ENCODE assay signal across 1 cellular context in the genomic region with DNA sequence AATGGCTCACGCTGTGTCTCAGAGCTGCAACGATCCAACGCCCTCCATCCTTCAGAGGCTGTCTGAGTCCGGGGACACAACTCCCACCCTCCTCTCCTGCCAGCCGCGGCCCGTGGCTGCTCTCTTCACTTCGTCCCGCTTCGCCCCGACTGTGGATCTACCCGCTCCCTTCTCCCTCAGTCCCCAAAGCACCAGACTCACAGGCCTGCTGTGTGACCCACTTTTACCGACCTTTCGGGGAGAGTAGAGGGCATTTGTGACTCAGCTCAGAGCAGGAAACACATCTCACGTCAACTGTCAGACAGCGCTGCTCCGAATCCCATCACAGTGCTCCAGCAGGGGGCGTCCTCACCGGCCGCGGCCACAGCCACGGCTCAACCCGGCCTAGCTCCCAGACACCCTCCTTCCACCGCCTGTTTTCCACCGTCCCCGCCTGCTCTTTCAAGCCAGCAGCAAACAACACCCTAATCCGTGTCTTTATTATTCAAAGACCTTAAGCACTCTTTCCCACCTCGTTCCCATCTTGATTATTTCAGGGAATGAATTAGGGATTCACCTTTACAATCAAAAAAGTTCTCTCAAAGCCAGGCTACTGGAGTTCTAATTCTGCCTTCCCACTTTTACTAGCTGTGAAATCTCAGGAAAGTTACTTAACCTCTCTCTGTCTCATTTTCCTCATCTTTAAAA.
TF ChIP-seq lines count a peak whose summit lies in the region.

No MANE protein-coding gene starts in this region.

TF ChIP-seq in K562, 482 proteins besides CTCF, POLR2A, EP300 and RAD21 (continued from another document and continues in another):
- TF ChIP-seq ZBTB40 (IDR thresholded peaks at IDR 0.05) (no peak; the same call in 1 of the 2 replicates), ZBTB40 (CRISPR knock-in tag; IDR thresholded peaks at IDR 0.05) (no peak), COPS2 (conservative IDR thresholded peaks at IDR 0.05) (no peak), ZNF121 (CRISPR knock-in tag; conservative IDR thresholded peaks at IDR 0.05) (no peak), SMARCA5 (IDR thresholded peaks at IDR 0.05) (no peak; the same call in 1 of the 2 replicates), ZNF436 (CRISPR knock-in tag; IDR thresholded peaks at IDR 0.05) (no peak), TCF7L2 (IDR thresholded peaks at IDR 0.05; ENCODE audit: low read depth, low read length) (no peak), GTF2F1 (IDR thresholded peaks at IDR 0.05; ENCODE audit: low read depth, low read length) (no peak), E2F5 (CRISPR knock-in tag; IDR thresholded peaks at IDR 0.05) (no peak), PRMT5 (CRISPR knock-in tag; IDR thresholded peaks at IDR 0.05) (no peak), LEF1 (IDR thresholded peaks at IDR 0.05) (0 out of 2 replicates have a peak, but pooled peaks have one; percentile 61), CTBP1 (IDR thresholded peaks at IDR 0.05; ENCODE audit: borderline replicate concordance) (peak; percentile 87; the same call in 1 of the 2 replicates), THAP12 (CRISPR knock-in tag; IDR thresholded peaks at IDR 0.05) (no peak), HMGXB4 (CRISPR knock-in tag; IDR thresholded peaks at IDR 0.05) (no peak), MBD2 (IDR thresholded peaks at IDR 0.05; ENCODE audit: borderline replicate concordance, low read depth) (no peak), CBX3 (IDR thresholded peaks at IDR 0.05; ENCODE audit: borderline replicate concordance in 1 of 2, low read length in 2 of 2) (peak in 1 of 2 experiments; percentile 85; a peak in 1 of 3 replicates), MAFK (IDR thresholded peaks at IDR 0.05; ENCODE audit: low read length) (no peak), HOXB6 (CRISPR knock-in tag; IDR thresholded peaks at IDR 0.05; ENCODE audit: borderline replicate concordance) (no peak), DMBX1 (CRISPR knock-in tag; IDR thresholded peaks at IDR 0.05; ENCODE audit: borderline replicate concordance) (no peak; the same call in 1 of the 2 replicates), PCBP2 (IDR thresholded peaks at IDR 0.05; ENCODE audit: low read depth, low read length, poor library complexity, severe bottlenecking) (no peak), CBX1 (IDR thresholded peaks at IDR 0.05; ENCODE audit: low read depth) (no peak), BRF1 (IDR thresholded peaks at IDR 0.05; ENCODE audit: borderline replicate concordance, extremely low read depth, insufficient read length) (no peak), POLR2AphosphoS2 (IDR thresholded peaks at IDR 0.05; ENCODE audit: low read length) (no peak), HCFC1 (IDR thresholded peaks at IDR 0.05; ENCODE audit: low read depth, low read length) (no peak), SMARCE1 (IDR thresholded peaks at IDR 0.05) (peak; percentile 73), ARNT (IDR thresholded peaks at IDR 0.05) (peak in 1 of 2 experiments; percentile 45; a peak in 1 of 4 replicates), ZC3H11A (IDR thresholded peaks at IDR 0.05; ENCODE audit: low read depth, low read length) (no peak), PHF21A (IDR thresholded peaks at IDR 0.05; ENCODE audit: borderline replicate concordance, low read depth) (no peak), TGIF2 (CRISPR knock-in tag; IDR thresholded peaks at IDR 0.05) (no peak), TSHZ1 (CRISPR knock-in tag; IDR thresholded peaks at IDR 0.05) (no peak), POLR2AphosphoS5 (IDR thresholded peaks at IDR 0.05; ENCODE audit: control insufficient read depth, insufficient read depth, low read depth, low read length) (no peak)
- TF ChIP-seq, protein P1, sequence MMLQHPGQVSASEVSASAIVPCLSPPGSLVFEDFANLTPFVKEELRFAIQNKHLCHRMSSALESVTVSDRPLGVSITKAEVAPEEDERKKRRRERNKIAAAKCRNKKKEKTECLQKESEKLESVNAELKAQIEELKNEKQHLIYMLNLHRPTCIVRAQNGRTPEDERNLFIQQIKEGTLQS (IDR thresholded peaks at IDR 0.05): peak; percentile 71
- TF ChIP-seq, protein P1 (CRISPR knock-in tag; conservative IDR thresholded peaks at IDR 0.05): 0 out of 2 replicates have a peak, but pooled peaks have one; percentile 35
- TF ChIP-seq, protein P2, sequence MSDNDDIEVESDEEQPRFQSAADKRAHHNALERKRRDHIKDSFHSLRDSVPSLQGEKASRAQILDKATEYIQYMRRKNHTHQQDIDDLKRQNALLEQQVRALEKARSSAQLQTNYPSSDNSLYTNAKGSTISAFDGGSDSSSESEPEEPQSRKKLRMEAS (CRISPR knock-in tag; IDR thresholded peaks at IDR 0.05): peak; percentile 54
- TF ChIP-seq, protein P3, sequence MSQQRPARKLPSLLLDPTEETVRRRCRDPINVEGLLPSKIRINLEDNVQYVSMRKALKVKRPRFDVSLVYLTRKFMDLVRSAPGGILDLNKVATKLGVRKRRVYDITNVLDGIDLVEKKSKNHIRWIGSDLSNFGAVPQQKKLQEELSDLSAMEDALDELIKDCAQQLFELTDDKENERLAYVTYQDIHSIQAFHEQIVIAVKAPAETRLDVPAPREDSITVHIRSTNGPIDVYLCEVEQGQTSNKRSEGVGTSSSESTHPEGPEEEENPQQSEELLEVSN (IDR thresholded peaks at IDR 0.05; ENCODE audit: borderline replicate concordance in 1 of 2, extremely low read depth in 1 of 2, insufficient read depth in 1 of 2, insufficient read length in 1 of 2, low read depth in 1 of 2, low read length in 1 of 2, poor library complexity in 1 of 2, severe bottlenecking in 1 of 2): peak in 1 of 2 experiments; percentile 71
